13 cellular contexts compared by ENCODE assay signal in genomic region chr9:22084336-22085035, GRCh38.
DNase-seq lines count a peak whose midpoint lies in the region; ATAC-seq and TF ChIP-seq lines count a peak whose summit lies in the region.
"Had no signal": no experiment of that assay in that cellular context is flagged by ENCODE, and none has a peak within 500 bp of the region (broad histone marks: within the 10 kb centered on the region; RNA-seq: fewer than 3 reads in every experiment).

No MANE protein-coding gene starts in this region.

- TF ChIP-seq CTCF in upper lobe of left lung (IDR thresholded peaks at IDR 0.05) (no peak), GM10248 (IDR thresholded peaks at IDR 0.05; ENCODE audit: control extremely low read depth, extremely low read depth, low read depth, missing control alignments) (no peak)

- H3K4me3 ChIP-seq in upper lobe of left lung, result no peak overlapping the region
- H3K4me3 ChIP-seq: breast epithelium, uterus had no signal

- WGBS in upper lobe of left lung, 2 donors, result 14 to 15% methylated on average over 2 of the region's 2 CpGs

- peak; percentile 25 for DNase-seq in NCI-H82 (lab: John Stamatoyannopoulos, UW)
- no peak for DNase-seq in NCI-H82 treated with DMSO at 0.1 percent for 48 hours (lab: John Stamatoyannopoulos, UW; ENCODE audit: unreplicated experiment)
- DNase-seq in SW480 (ENCODE audit: low spot score), result peak; percentile 83
- DNase-seq in hepatic stellate cell (ENCODE audit: low spot score), result peak; percentile 59
- no peak for DNase-seq in upper lobe of left lung
- no peak for DNase-seq in NCI-H2029 (lab: John Stamatoyannopoulos, UW)
- DNase-seq in GM10248 (ENCODE audit: extremely low spot score), result no peak
- no peak for DNase-seq in left lobe of liver (ENCODE audit: low spot score)
- DNase-seq: AML-193, left ventricle myocardium superior, NCI-H1694, uterus had no signal

- no peak for TF ChIP-seq EP300 in upper lobe of left lung (IDR thresholded peaks at IDR 0.05)

- no peaks in the 10 kb centered on the region for H3K36me3 ChIP-seq in upper lobe of left lung
- H3K36me3 ChIP-seq: breast epithelium, uterus had no signal

- H3K27me3 ChIP-seq in upper lobe of left lung, result no peaks in the 10 kb centered on the region
- H3K27me3 ChIP-seq: breast epithelium, uterus had no signal

- TF ChIP-seq POLR2A in upper lobe of left lung (IDR thresholded peaks at IDR 0.05), result no peak

- no peaks in the 10 kb centered on the region for H3K4me1 ChIP-seq in upper lobe of left lung
- H3K4me1 ChIP-seq: breast epithelium, uterus had no signal

- POLR2A ChIA-PET in GM10248 (lab: Yijun Ruan, JAX), result no interaction called here

- no peaks in the 10 kb centered on the region for H3K9me3 ChIP-seq in upper lobe of left lung
- H3K9me3 ChIP-seq: breast epithelium, uterus had no signal

- CTCF ChIA-PET in GM10248 (lab: Yijun Ruan, JAX), result no interaction called here

- ATAC-seq in upper lobe of left lung (ENCODE audit: low FRiP score in 2 of 2) (peak; percentile 46 to 75), left lobe of liver (no peak)
- ATAC-seq: left ventricle myocardium superior had no signal

- no peak overlapping the region for H3K27ac ChIP-seq in upper lobe of left lung
- H3K27ac ChIP-seq: breast epithelium, uterus had no signal

Comparison
In these comparisons a context has a peak if more than half of its experiments do, and no peak if none do; other contexts are left out.
1. DNase-seq: peak in NCI-H82 (single experiment), SW480 (single experiment) and hepatic stellate cell (single experiment); none in NCI-H82 treated with DMSO at 0.1 percent for 48 hours (single experiment), upper lobe of left lung (0 of 2), NCI-H2029 (single experiment), GM10248 (single experiment) and left lobe of liver (single experiment).